8 cellular contexts compared by ENCODE assay signal in the genomic region with DNA sequence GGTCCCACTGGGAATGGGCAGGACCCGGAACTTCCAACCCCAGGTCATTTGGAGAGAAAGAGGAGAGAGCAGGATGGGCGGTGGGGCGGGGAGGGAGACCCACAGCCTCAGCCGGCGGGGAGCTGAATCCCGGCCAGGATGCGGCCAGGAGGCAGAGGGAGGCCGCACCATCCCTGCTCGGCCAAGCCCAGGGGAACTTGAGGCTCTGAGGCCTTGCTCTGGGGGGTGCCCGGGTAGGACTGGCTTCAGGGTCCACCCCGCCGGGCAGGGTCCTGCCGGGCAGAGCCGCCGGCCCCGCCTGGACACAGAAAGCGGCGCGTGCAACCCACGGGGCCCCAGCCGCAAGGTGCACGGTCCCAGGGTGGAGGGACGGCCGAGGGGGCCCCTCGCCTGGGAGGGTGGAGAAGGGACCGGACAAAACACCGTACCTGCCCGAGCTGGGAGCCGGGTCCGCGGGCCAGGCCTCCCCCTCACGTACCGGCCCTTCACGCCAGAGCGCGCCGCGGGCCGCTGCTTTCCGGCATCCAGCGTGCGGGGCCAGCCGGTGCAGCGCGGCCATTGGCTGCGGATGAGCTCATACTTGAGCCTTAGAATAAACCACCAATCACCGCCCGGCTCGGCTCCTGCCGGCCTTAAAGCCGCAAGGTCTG. TPM values are rescaled to one million over a fixed set of nuclear protein-coding genes. Genes with fewer than 3 reads are reported as not detected.
DNase-seq lines count a peak whose midpoint lies in the region; ATAC-seq and TF ChIP-seq lines count a peak whose summit lies in the region.

A gene with protein sequence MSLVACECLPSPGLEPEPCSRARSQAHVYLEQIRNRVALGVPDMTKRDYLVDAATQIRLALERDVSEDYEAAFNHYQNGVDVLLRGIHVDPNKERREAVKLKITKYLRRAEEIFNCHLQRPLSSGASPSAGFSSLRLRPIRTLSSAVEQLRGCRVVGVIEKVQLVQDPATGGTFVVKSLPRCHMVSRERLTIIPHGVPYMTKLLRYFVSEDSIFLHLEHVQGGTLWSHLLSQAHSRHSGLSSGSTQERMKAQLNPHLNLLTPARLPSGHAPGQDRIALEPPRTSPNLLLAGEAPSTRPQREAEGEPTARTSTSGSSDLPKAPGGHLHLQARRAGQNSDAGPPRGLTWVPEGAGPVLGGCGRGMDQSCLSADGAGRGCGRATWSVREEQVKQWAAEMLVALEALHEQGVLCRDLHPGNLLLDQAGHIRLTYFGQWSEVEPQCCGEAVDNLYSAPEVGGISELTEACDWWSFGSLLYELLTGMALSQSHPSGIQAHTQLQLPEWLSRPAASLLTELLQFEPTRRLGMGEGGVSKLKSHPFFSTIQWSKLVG (minus strand): TSS at position 509 of the 650 bp plus-strand sequence. CDS start 1,719 bp downstream, outside the sequence.

- H3K4me1 ChIP-seq in lower lobe of right lung: peaks cover 22% of the 10 kb centered on the region

- H3K27me3 Mint-ChIP-seq in activated CD8-positive, alpha-beta T cell treated with anti-CD3 and anti-CD28 coated beads, Interleukin-2, amount 10 ng/mL, durations not matched to agents 7 days and 5 days (ENCODE audit: low read depth): peaks cover 19% of the 10 kb centered on the region

- no peak for TF ChIP-seq CTCF in lower lobe of right lung (IDR thresholded peaks at IDR 0.05)

- H3K27ac Mint-ChIP-seq in activated CD8-positive, alpha-beta T cell treated with anti-CD3 and anti-CD28 coated beads, Interleukin-2, amount 10 ng/mL, durations not matched to agents 7 days and 5 days: peak within 1 kb of the TSS; percentile 27

- H3K9me3 ChIP-seq in lower lobe of right lung: no peaks in the 10 kb centered on the region

- peak; percentile 45 for TF ChIP-seq POLR2A in GM19099 (IDR thresholded peaks at IDR 0.05; ENCODE audit: extremely low read depth, insufficient read length, low read depth)

- CTCF ChIA-PET in activated CD8-positive, alpha-beta T cell treated with anti-CD3 and anti-CD28 coated beads, Interleukin-2, amount 10 ng/mL, durations not matched to agents 7 days and 5 days (lab: Charles Lee): interaction anchor here (0.6 to 2.0 kb wide), 7 partner anchors 11 to 204 kb away, joined by 3 to 19 read pairs (median 4); a partner anchor contains a TSS

- peak within 1 kb of the TSS; percentile 58 for H3K4me3 Mint-ChIP-seq in activated CD8-positive, alpha-beta T cell treated with anti-CD3 and anti-CD28 coated beads, Interleukin-2, amount 10 ng/mL, durations not matched to agents 7 days and 5 days

- DNase-seq in AG08396 (ENCODE audit: low spot score) (peak; percentile 97), NCI-H69 (lab: John Stamatoyannopoulos, UW) (peak; percentile 97), lower lobe of right lung (peak; percentile 88)
- peak; percentile 85 for DNase-seq in activated CD8-positive, alpha-beta T cell treated with anti-CD3 and anti-CD28 coated beads, Interleukin-2, amount 10 ng/mL, durations not matched to agents 7 days and 5 days
- peak; percentile 57 for DNase-seq in effector CD8-positive, alpha-beta T cell (lab: John Stamatoyannopoulos, UW)
- peak in 2 of 3 donors; percentile 35 to 55 for DNase-seq in stimulated activated CD4-positive, alpha-beta T cell treated with anti-CD3 and anti-CD28 coated beads, TNF-alpha, amount 100 ng/mL, for 1 hour (ENCODE audit: low read depth in 3 of 3, low spot score in 1 of 3)

- peak within 1 kb of the TSS; percentile 31 for H3K27ac ChIP-seq in lower lobe of right lung

- H3K36me3 ChIP-seq in lower lobe of right lung: no peaks in the 10 kb centered on the region

- peak; percentile 80 for ATAC-seq in HG03457 (IDR thresholded peaks at IDR 0.05; ENCODE audit: unreplicated experiment)
- ATAC-seq in activated CD8-positive, alpha-beta T cell treated with anti-CD3 and anti-CD28 coated beads, Interleukin-2, amount 10 ng/mL, durations not matched to agents 7 days and 5 days: peak; percentile 99
- peak; percentile 95 to 98 for ATAC-seq in lower lobe of right lung

- H3K9me3 Mint-ChIP-seq in activated CD8-positive, alpha-beta T cell treated with anti-CD3 and anti-CD28 coated beads, Interleukin-2, amount 10 ng/mL, durations not matched to agents 7 days and 5 days (ENCODE audit: insufficient read depth): no peaks in the 10 kb centered on the region

- intact Hi-C loops in lower lobe of right lung (cut with DNase I): no loop called here

- POLR2A ChIA-PET in activated CD8-positive, alpha-beta T cell treated with anti-CD3 and anti-CD28 coated beads, Interleukin-2, amount 10 ng/mL, durations not matched to agents 7 days and 5 days (lab: Charles Lee): interaction anchor here (1.1 kb wide), 1 partner anchor 19 kb away, joined by 3 read pairs; no protein-coding TSS in a partner anchor

- no peaks in the 10 kb centered on the region for H3K36me3 Mint-ChIP-seq in activated CD8-positive, alpha-beta T cell treated with anti-CD3 and anti-CD28 coated beads, Interleukin-2, amount 10 ng/mL, durations not matched to agents 7 days and 5 days (ENCODE audit: low read depth)

- H3K27me3 ChIP-seq in lower lobe of right lung (ENCODE audit: low read depth): no peaks in the 10 kb centered on the region

- peak within 1 kb of the TSS; percentile 68 for H3K4me3 ChIP-seq in lower lobe of right lung

- peaks cover 10% of the 10 kb centered on the region for H3K4me1 Mint-ChIP-seq in activated CD8-positive, alpha-beta T cell treated with anti-CD3 and anti-CD28 coated beads, Interleukin-2, amount 10 ng/mL, durations not matched to agents 7 days and 5 days (ENCODE audit: low read depth)

RNA-seq across cellular contexts. Expression of the gene that starts here (rescaled TPM):
- 1 to 10 TPM; 4.3 to 5.2 TPM for total RNA-seq in activated CD8-positive, alpha-beta T cell treated with anti-CD3 and anti-CD28 coated beads, Interleukin-2, amount 10 ng/mL, durations not matched to agents 7 days and 5 days
- total RNA-seq in lower lobe of right lung: 2.0 TPM

Comparison
In these comparisons a context has a peak if more than half of its experiments do, and no peak if none do; other contexts are left out.
1. Peak in every context shown above with its lines: DNase-seq, ATAC-seq, H3K4me3 ChIP-seq and H3K27ac ChIP-seq.
2. DNase-seq: peak in every context shown above with its lines; median percentile 97 in AG08396; 97 in NCI-H69; 88 in lower lobe of right lung; 85 in activated CD8-positive, alpha-beta T cell treated with anti-CD3 and anti-CD28 coated beads, Interleukin-2, amount 10 ng/mL, durations not matched to agents 7 days and 5 days; 57 in effector CD8-positive, alpha-beta T cell; 45 in stimulated activated CD4-positive, alpha-beta T cell treated with anti-CD3 and anti-CD28 coated beads, TNF-alpha, amount 100 ng/mL, for 1 hour.